Comparison of ENCODE assay signal across 28 cellular contexts in genomic region chr11:119513806-119514170, GRCh38.
"Had no signal": no experiment of that assay in that cellular context is flagged by ENCODE, and none has a peak within 500 bp of the region (broad histone marks: within the 10 kb centered on the region; RNA-seq: fewer than 3 reads in every experiment).

No MANE protein-coding gene starts in this region.

- H3K4me1 ChIP-seq: foreskin keratinocyte, gastrocnemius medialis had no signal

- H3K27me3 ChIP-seq: dorsolateral prefrontal cortex had no signal

- H3K36me3 ChIP-seq: brain microvascular endothelial cell, esophagus muscularis mucosa, gastrocnemius medialis, heart left ventricle had no signal

- DNase-seq: activated CD4-positive, alpha-beta memory T cell treated with anti-CD3 and anti-CD28 coated beads, Interleukin-2, amount 10 ng/mL, durations not matched to agents 7 days and 5 days; activated CD4-positive, alpha-beta T cell treated with anti-CD3 and anti-CD28 coated beads for 1 hour; activated CD4-positive, alpha-beta T cell treated with anti-CD3 and anti-CD28 coated beads for 4 hours; activated CD4-positive, alpha-beta T cell treated with anti-CD3 and anti-CD28 coated beads, Interleukin-2, amount 10 ng/mL, durations not matched to agents 7 days and 5 days; activated CD4-positive, alpha-beta T cell treated with anti-CD3 and anti-CD28 coated beads, Interleukin-2, amount 50 U/mL, for 4 hours; activated CD8-positive, alpha-beta memory T cell treated with anti-CD3 and anti-CD28 coated beads, Interleukin-2, amount 50 U/mL, for 48 hours; activated effector memory CD4-positive, alpha-beta T cell treated with Interleukin-2 at 50 U/mL for 16 hours; activated gamma-delta T cell treated with Interleukin-2 at 50 U/mL for 16 hours; activated naive CD4-positive, alpha-beta T cell treated with anti-CD3 and anti-CD28 coated beads, Interleukin-2, amount 50 U/mL, for 16 hours; activated naive CD4-positive, alpha-beta T cell treated with Interleukin-2 at 50 U/mL for 16 hours; activated T-cell treated with anti-CD3 and anti-CD28 coated beads for 4 hours; activated T-cell treated with anti-CD3 and anti-CD28 coated beads, Interleukin-2, amount 50 U/mL, for 24 hours; activated T-cell treated with anti-CD3 and anti-CD28 coated beads, Interleukin-2, amount 50 U/mL, for 72 hours; amniotic stem cell; anterior cingulate cortex; brain microvascular endothelial cell; effector memory CD4-positive, alpha-beta T cell; endodermal cell; foreskin keratinocyte; gastrocnemius medialis; glutamatergic neuron; heart left ventricle; T-helper 2 cell had no signal

- H3K4me3 ChIP-seq: coronary artery, dorsolateral prefrontal cortex, esophagus muscularis mucosa, gastrocnemius medialis, heart left ventricle had no signal

- FAIRE-seq: astrocyte, bronchial epithelial cell had no signal

- H3K9me3 ChIP-seq: esophagus muscularis mucosa, gastrocnemius medialis, heart left ventricle had no signal

- H3K27ac ChIP-seq: brain microvascular endothelial cell, coronary artery, dorsolateral prefrontal cortex, esophagus muscularis mucosa, foreskin keratinocyte, gastrocnemius medialis, heart left ventricle had no signal
